ENCODE assay signal across 30 cellular contexts in genomic region chr7:46396501-46396900, GRCh38.
"Had no signal": no experiment of that assay in that cellular context is flagged by ENCODE, and none has a peak within 500 bp of the region (broad histone marks: within the 10 kb centered on the region; RNA-seq: fewer than 3 reads in every experiment).

No MANE protein-coding gene starts in this region.

- H3K9me3 Mint-ChIP-seq: activated CD4-positive, alpha-beta memory T cell treated with anti-CD3 and anti-CD28 coated beads, Interleukin-2, amount 10 ng/mL, durations not matched to agents 7 days and 5 days; activated T-helper 17 cell treated with anti-CD3 and anti-CD28 coated beads, Interleukin-2, amount 50 U/mL, for 72 hours had no signal

- DNase-seq: activated CD4-positive, alpha-beta memory T cell treated with anti-CD3 and anti-CD28 coated beads, Interleukin-2, amount 10 ng/mL, durations not matched to agents 7 days and 5 days; activated CD4-positive, alpha-beta T cell treated with anti-CD3 and anti-CD28 coated beads, Interleukin-2, amount 10 ng/mL, durations not matched to agents 24 days and 14 days; activated CD4-positive, CD25-positive, alpha-beta regulatory T cell treated with anti-CD3 and anti-CD28 coated beads, Interleukin-2, amount 50 U/mL, for 72 hours; activated CD8-positive, alpha-beta memory T cell treated with anti-CD3 and anti-CD28 coated beads, Interleukin-2, amount 50 U/mL, for 48 hours; activated gamma-delta T cell treated with Interleukin-2 at 50 U/mL for 16 hours; activated naive CD4-positive, alpha-beta T cell treated with anti-CD3 and anti-CD28 coated beads, Interleukin-2, amount 50 U/mL, for 16 hours; activated T-cell treated with anti-CD3 and anti-CD28 coated beads, Interleukin-2, amount 50 U/mL, for 24 hours; amniotic stem cell; brain microvascular endothelial cell; dorsolateral prefrontal cortex; effector memory CD4-positive, alpha-beta T cell; erythroblast; left cardiac atrium; left ventricle myocardium superior; mucosa of descending colon; ovary; retina; stimulated activated CD4-positive, alpha-beta T cell treated with anti-CD3 and anti-CD28 coated beads, Interleukin-15, amount 100 ng/mL, for 24 hours; stimulated activated CD4-positive, alpha-beta T cell treated with anti-CD3 and anti-CD28 coated beads, Interleukin-2, amount 100 ng/mL, for 24 hours; stimulated activated naive B cell treated with anti-CD40 and anti-IgM and Interleukin-4, amounts not matched to agents 10 μg/mL and 1 μg/mL and 100 μg/mL, for 72 hours; stomach; T-helper 9 cell had no signal

- H2AFZ ChIP-seq: hepatocyte had no signal

- H3K9me3 ChIP-seq: ovary had no signal

- H3K4me1 ChIP-seq: suprapubic skin had no signal

- H3K79me2 ChIP-seq: hepatocyte had no signal

- H3K27ac ChIP-seq: brain microvascular endothelial cell, coronary artery, dorsolateral prefrontal cortex, hepatocyte, ovary, stomach, suprapubic skin, tibial nerve had no signal

- ATAC-seq: activated T-helper 17 cell treated with anti-CD3 and anti-CD28 coated beads, Interleukin-2, amount 50 U/mL, for 72 hours; left cardiac atrium; left ventricle myocardium superior; mucosa of descending colon; stimulated activated naive B cell treated with anti-CD40 and anti-IgM and Interleukin-4, amounts not matched to agents 10 μg/mL and 1 μg/mL and 100 μg/mL, for 72 hours had no signal

- H3K4me2 ChIP-seq: hepatocyte, smooth muscle cell had no signal

- H3K36me3 ChIP-seq: brain microvascular endothelial cell, ovary, stomach, suprapubic skin, tibial nerve had no signal

- H3K4me1 Mint-ChIP-seq: activated CD4-positive, alpha-beta memory T cell treated with anti-CD3 and anti-CD28 coated beads, Interleukin-2, amount 10 ng/mL, durations not matched to agents 7 days and 5 days; activated CD4-positive, alpha-beta T cell treated with anti-CD3 and anti-CD28 coated beads, Interleukin-2, amount 10 ng/mL, durations not matched to agents 24 days and 14 days; activated T-helper 17 cell treated with anti-CD3 and anti-CD28 coated beads, Interleukin-2, amount 50 U/mL, for 72 hours; stimulated activated naive B cell treated with anti-CD40 and anti-IgM and Interleukin-4, amounts not matched to agents 10 μg/mL and 1 μg/mL and 100 μg/mL, for 72 hours had no signal

- H3K27me3 Mint-ChIP-seq: activated CD4-positive, alpha-beta memory T cell treated with anti-CD3 and anti-CD28 coated beads, Interleukin-2, amount 10 ng/mL, durations not matched to agents 7 days and 5 days; activated CD4-positive, alpha-beta T cell treated with anti-CD3 and anti-CD28 coated beads, Interleukin-2, amount 10 ng/mL, durations not matched to agents 24 days and 14 days; activated T-cell treated with anti-CD3 and anti-CD28 coated beads, Interleukin-2, amount 50 U/mL, for 24 hours; activated T-helper 17 cell treated with anti-CD3 and anti-CD28 coated beads, Interleukin-2, amount 50 U/mL, for 72 hours; progenitor cell of endocrine pancreas; stimulated activated naive B cell treated with anti-CD40 and anti-IgM and Interleukin-4, amounts not matched to agents 10 μg/mL and 1 μg/mL and 100 μg/mL, for 72 hours had no signal

- H3K27ac Mint-ChIP-seq: activated CD4-positive, alpha-beta memory T cell treated with anti-CD3 and anti-CD28 coated beads, Interleukin-2, amount 10 ng/mL, durations not matched to agents 7 days and 5 days; activated CD4-positive, alpha-beta T cell treated with anti-CD3 and anti-CD28 coated beads, Interleukin-2, amount 10 ng/mL, durations not matched to agents 24 days and 14 days; activated T-cell treated with anti-CD3 and anti-CD28 coated beads, Interleukin-2, amount 50 U/mL, for 24 hours; activated T-helper 17 cell treated with anti-CD3 and anti-CD28 coated beads, Interleukin-2, amount 50 U/mL, for 72 hours; nephron; progenitor cell of endocrine pancreas; stimulated activated naive B cell treated with anti-CD40 and anti-IgM and Interleukin-4, amounts not matched to agents 10 μg/mL and 1 μg/mL and 100 μg/mL, for 72 hours had no signal

- H3K27me3 ChIP-seq: brain microvascular endothelial cell, hepatocyte, ovary, stomach, suprapubic skin, tibial nerve had no signal

- H3K4me3 ChIP-seq: coronary artery, dorsolateral prefrontal cortex, hepatocyte, mucosa of descending colon, ovary, smooth muscle cell, stomach, suprapubic skin, tibial nerve had no signal

- H3K36me3 Mint-ChIP-seq: stimulated activated naive B cell treated with anti-CD40 and anti-IgM and Interleukin-4, amounts not matched to agents 10 μg/mL and 1 μg/mL and 100 μg/mL, for 72 hours had no signal

- H3K4me3 Mint-ChIP-seq: activated CD4-positive, alpha-beta memory T cell treated with anti-CD3 and anti-CD28 coated beads, Interleukin-2, amount 10 ng/mL, durations not matched to agents 7 days and 5 days; activated CD4-positive, alpha-beta T cell treated with anti-CD3 and anti-CD28 coated beads, Interleukin-2, amount 10 ng/mL, durations not matched to agents 24 days and 14 days; activated T-cell treated with anti-CD3 and anti-CD28 coated beads, Interleukin-2, amount 50 U/mL, for 24 hours; activated T-helper 17 cell treated with anti-CD3 and anti-CD28 coated beads, Interleukin-2, amount 50 U/mL, for 72 hours; nephron; stimulated activated naive B cell treated with anti-CD40 and anti-IgM and Interleukin-4, amounts not matched to agents 10 μg/mL and 1 μg/mL and 100 μg/mL, for 72 hours had no signal
